Comparison of ENCODE assay signal across 23 cellular contexts in the genomic region with DNA sequence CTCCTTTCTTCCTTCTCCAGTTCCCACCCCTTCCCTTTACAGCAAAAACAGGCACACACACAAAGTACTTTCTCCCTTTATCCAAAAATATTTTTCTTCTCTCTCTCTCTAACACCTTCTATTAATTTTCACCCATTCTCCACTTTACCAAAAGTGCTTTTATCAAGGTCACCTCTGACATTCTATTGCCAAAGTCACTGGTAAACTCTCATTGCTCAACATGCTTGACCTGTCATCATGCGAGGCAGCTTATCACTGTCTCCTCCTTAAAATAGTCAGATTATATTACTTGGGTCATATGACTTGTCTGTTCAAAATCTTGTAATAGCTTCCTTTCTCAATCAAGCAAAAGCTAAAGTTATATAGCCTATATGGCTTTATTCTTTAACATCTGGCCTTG.
"Had no signal": no experiment of that assay in that cellular context is flagged by ENCODE, and none has a peak within 500 bp of the region (broad histone marks: within the 10 kb centered on the region; RNA-seq: fewer than 3 reads in every experiment).

No MANE protein-coding gene starts in this region.

- H3K9me3 Mint-ChIP-seq: activated CD4-positive, alpha-beta T cell treated with anti-CD3 and anti-CD28 coated beads, Interleukin-2, amount 10 ng/mL, durations not matched to agents 7 days and 5 days had no signal

- H3K27ac ChIP-seq: Peyer's patch, RWPE1 had no signal

- H3K27me3 Mint-ChIP-seq: activated CD4-positive, alpha-beta memory T cell treated with anti-CD3 and anti-CD28 coated beads for 36 hours; activated CD4-positive, alpha-beta T cell treated with anti-CD3 and anti-CD28 coated beads, Interleukin-2, amount 10 ng/mL, durations not matched to agents 7 days and 5 days; activated naive CD8-positive, alpha-beta T cell treated with anti-CD3 and anti-CD28 coated beads for 36 hours; activated T-helper 17 cell treated with anti-CD3 and anti-CD28 coated beads, Interleukin-2, amount 50 U/mL, for 72 hours; T-helper 17 cell had no signal

- H3K4me1 Mint-ChIP-seq: activated CD4-positive, alpha-beta T cell treated with anti-CD3 and anti-CD28 coated beads, Interleukin-2, amount 10 ng/mL, durations not matched to agents 7 days and 5 days; activated naive CD8-positive, alpha-beta T cell treated with anti-CD3 and anti-CD28 coated beads for 36 hours; activated T-helper 17 cell treated with anti-CD3 and anti-CD28 coated beads, Interleukin-2, amount 50 U/mL, for 72 hours; T-helper 17 cell had no signal

- DNase-seq: activated CD4-positive, alpha-beta memory T cell treated with anti-CD3 and anti-CD28 coated beads for 36 hours; activated CD4-positive, alpha-beta T cell treated with anti-CD3 and anti-CD28 coated beads, Interleukin-2, amount 10 ng/mL, durations not matched to agents 7 days and 5 days; activated CD4-positive, CD25-positive, alpha-beta regulatory T cell; activated gamma-delta T cell; activated naive CD4-positive, alpha-beta T cell treated with anti-CD3 and anti-CD28 coated beads for 36 hours; activated naive CD8-positive, alpha-beta T cell treated with anti-CD3 and anti-CD28 coated beads for 36 hours; activated T-cell treated with anti-CD3 and anti-CD28 coated beads for 4 hours; activated T-cell treated with anti-CD3 and anti-CD28 coated beads, Interleukin-2, amount 50 U/mL, for 48 hours; anterior cingulate cortex; KG1; NCI-H1105 treated with DMSO at 0.1 percent for 48 hours; NCI-H1436 treated with DMSO at 0.1 percent for 48 hours; NCI-H187; NCI-H2081; NCI-H510A treated with DMSO at 0.1 percent for 48 hours; NCI-H69; NK-92 treated with Interleukin-12 subunit alpha and Interleukin-12 subunit beta, amount 100 ng/mL, for 24 hours; Peyer's patch; SHP77 treated with DMSO at 0.1 percent for 48 hours; T-helper 17 cell; T-helper 9 cell had no signal

- ATAC-seq: activated T-helper 17 cell treated with anti-CD3 and anti-CD28 coated beads, Interleukin-2, amount 50 U/mL, for 72 hours; T-helper 17 cell had no signal

- H3K9me3 ChIP-seq: Peyer's patch had no signal

- H3K36me3 ChIP-seq: Peyer's patch had no signal

- H3K4me3 Mint-ChIP-seq: activated CD4-positive, alpha-beta memory T cell treated with anti-CD3 and anti-CD28 coated beads for 36 hours; activated CD4-positive, alpha-beta T cell treated with anti-CD3 and anti-CD28 coated beads, Interleukin-2, amount 10 ng/mL, durations not matched to agents 7 days and 5 days; activated naive CD4-positive, alpha-beta T cell treated with anti-CD3 and anti-CD28 coated beads for 36 hours; activated naive CD8-positive, alpha-beta T cell treated with anti-CD3 and anti-CD28 coated beads for 36 hours; activated T-helper 17 cell treated with anti-CD3 and anti-CD28 coated beads, Interleukin-2, amount 50 U/mL, for 72 hours; T-helper 17 cell had no signal

- H3K4me1 ChIP-seq: Peyer's patch had no signal

- H3K27me3 ChIP-seq: Peyer's patch had no signal

- H3K36me3 Mint-ChIP-seq: activated CD4-positive, alpha-beta memory T cell treated with anti-CD3 and anti-CD28 coated beads for 36 hours; activated naive CD8-positive, alpha-beta T cell treated with anti-CD3 and anti-CD28 coated beads for 36 hours had no signal

- H3K4me3 ChIP-seq: Peyer's patch had no signal

- H3K27ac Mint-ChIP-seq: activated CD4-positive, alpha-beta memory T cell treated with anti-CD3 and anti-CD28 coated beads for 36 hours; activated CD4-positive, alpha-beta T cell treated with anti-CD3 and anti-CD28 coated beads, Interleukin-2, amount 10 ng/mL, durations not matched to agents 7 days and 5 days; activated naive CD4-positive, alpha-beta T cell treated with anti-CD3 and anti-CD28 coated beads for 36 hours; activated naive CD8-positive, alpha-beta T cell treated with anti-CD3 and anti-CD28 coated beads for 36 hours; activated T-helper 17 cell treated with anti-CD3 and anti-CD28 coated beads, Interleukin-2, amount 50 U/mL, for 72 hours; T-helper 17 cell had no signal
